In genomic region chr10:100528885-100529472, GRCh38 we compare ENCODE assay signal across 8 cellular contexts. TPM values are rescaled to one million over a fixed set of nuclear protein-coding genes. Genes with fewer than 3 reads are reported as not detected.
DNase-seq lines count a peak whose midpoint lies in the region; ATAC-seq, FAIRE-seq and TF ChIP-seq lines count a peak whose summit lies in the region.

No MANE protein-coding gene starts in this region.

- no peak for ATAC-seq in activated CD8-positive, alpha-beta memory T cell treated with anti-CD3 and anti-CD28 coated beads, Interleukin-2, amount 10 ng/mL, durations not matched to agents 7 days and 5 days
- ATAC-seq in GM19455 (IDR thresholded peaks at IDR 0.05; ENCODE audit: unreplicated experiment), result no peak

- no peaks in the 10 kb centered on the region for H3K27me3 Mint-ChIP-seq in activated CD8-positive, alpha-beta memory T cell treated with anti-CD3 and anti-CD28 coated beads, Interleukin-2, amount 10 ng/mL, durations not matched to agents 7 days and 5 days
- no peaks in the 10 kb centered on the region for H3K27me3 Mint-ChIP-seq in neural crest cell (ENCODE audit: low read depth)

- H3K27ac Mint-ChIP-seq in activated CD8-positive, alpha-beta memory T cell treated with anti-CD3 and anti-CD28 coated beads, Interleukin-2, amount 10 ng/mL, durations not matched to agents 7 days and 5 days, result peak overlapping the region; percentile 98
- H3K27ac Mint-ChIP-seq in neural crest cell (ENCODE audit: unreplicated experiment), result peak overlapping the region; percentile 100

- H3K4me3 Mint-ChIP-seq in activated CD8-positive, alpha-beta memory T cell treated with anti-CD3 and anti-CD28 coated beads, Interleukin-2, amount 10 ng/mL, durations not matched to agents 7 days and 5 days, result peak overlapping the region; percentile 85
- H3K4me3 Mint-ChIP-seq in neural crest cell, result peak overlapping the region; percentile 100

- POLR2A ChIA-PET in PC-9 (lab: Charles Lee; ENCODE audit: unreplicated experiment), result no interaction called here
- POLR2A ChIA-PET in endothelial cell of umbilical vein (lab: Charles Lee), result no interaction called here

- dilution Hi-C loops in endothelial cell of umbilical vein (cut with MboI; ENCODE audit: extremely low pct_ligation_motif_present, low sequenced_read_pairs), result no loop called here

- no TSS peak for BruUV-seq in PC-9 (replicated peaks; lab: Mats Ljungman, UMichigan)
- BruUV-seq in endothelial cell of umbilical vein (replicated peaks; lab: Mats Ljungman, UMichigan), result no TSS peak

- no peaks in the 10 kb centered on the region for H3F3A ChIP-seq in PC-9 (ENCODE audit: insufficient read depth, low read depth)

- no peaks in the 10 kb centered on the region for H3K27me3 ChIP-seq in PC-9 (ENCODE audit: insufficient read depth, low read depth)
- H3K27me3 ChIP-seq in endothelial cell of umbilical vein (ENCODE audit: control insufficient read depth in 2 of 2, insufficient read depth in 2 of 2, low read length in 2 of 2), result no peaks in the 10 kb centered on the region

- H3K4me2 ChIP-seq in PC-9 (peak overlapping the region; percentile 84), endothelial cell of umbilical vein (ENCODE audit: insufficient read depth, low read length) (peak overlapping the region; percentile 98)

- no peaks in the 10 kb centered on the region for H3K9me3 ChIP-seq in PC-9 (ENCODE audit: insufficient read depth, low read depth)
- H3K9me3 ChIP-seq in endothelial cell of umbilical vein (replicated peaks; ENCODE audit: control insufficient read depth, insufficient read depth, low read length), result no peaks in the 10 kb centered on the region

- intact Hi-C loops in PC-9 (cut with micrococcal nuclease; ENCODE audit: unreplicated experiment), result no loop called here
- intact Hi-C loops in endothelial cell of umbilical vein (cut with micrococcal nuclease), result loop anchor here (1.0 kb wide), 1 partner anchor 9 kb away; no protein-coding TSS in a partner anchor

- CTCF ChIA-PET in activated CD8-positive, alpha-beta memory T cell treated with anti-CD3 and anti-CD28 coated beads, Interleukin-2, amount 10 ng/mL, durations not matched to agents 7 days and 5 days (lab: Charles Lee), result interaction anchor here (0.7 to 3.5 kb wide), 7 partner anchors 9 to 186 kb away, joined by 3 to 32 read pairs (median 5); partner anchors contain the start of gene SCD
- CTCF ChIA-PET in PC-9 (lab: Charles Lee) (no interaction called here), endothelial cell of umbilical vein (lab: Charles Lee) (interaction anchor here (3.2 kb wide), 1 partner anchor 10 kb away, joined by 28 read pairs; the partner anchor contains the start of gene SEC31B)

- H3K4me3 ChIP-seq in PC-9 (peak overlapping the region; percentile 94), endothelial cell of umbilical vein (replicated peaks in 1 of 3; ENCODE audit: insufficient read depth in 1 of 3, low read depth in 1 of 3, low read length in 3 of 3) (peak overlapping the region; percentile 56 to 81 (median 78))

- H3K27ac ChIP-seq in PC-9 (no peak overlapping the region), endothelial cell of umbilical vein (ENCODE audit: insufficient read depth, low read depth, low read length) (peak overlapping the region; percentile 49)

- no peak for TF ChIP-seq POLR2A in endothelial cell of umbilical vein (IDR thresholded peaks at IDR 0.05; ENCODE audit: low read depth, low read length)

- FAIRE-seq in endothelial cell of umbilical vein (lab: Jason Lieb, UNC), result no peak

- H3K4me1 ChIP-seq in PC-9 (replicated peaks; ENCODE audit: insufficient read depth), result 0 out of 2 replicates have a peak, but pooled peaks cover 12% of the 10 kb centered on the region
- peaks cover 14% of the 10 kb centered on the region for H3K4me1 ChIP-seq in endothelial cell of umbilical vein (ENCODE audit: control insufficient read depth, extremely low read depth, insufficient read depth, low read length)

- H2AFZ ChIP-seq in PC-9 (peak overlapping the region; percentile 97), endothelial cell of umbilical vein (ENCODE audit: low read depth, low read length) (peak overlapping the region; percentile 99)

- H3K9ac ChIP-seq in endothelial cell of umbilical vein (replicated peaks; ENCODE audit: extremely low read depth, insufficient read depth, low read length), result peak overlapping the region; percentile 93

- peaks cover 38% of the 10 kb centered on the region for H3K4me1 Mint-ChIP-seq in activated CD8-positive, alpha-beta memory T cell treated with anti-CD3 and anti-CD28 coated beads, Interleukin-2, amount 10 ng/mL, durations not matched to agents 7 days and 5 days
- peaks cover 23% of the 10 kb centered on the region for H3K4me1 Mint-ChIP-seq in neural crest cell

- H3K9me3 Mint-ChIP-seq in activated CD8-positive, alpha-beta memory T cell treated with anti-CD3 and anti-CD28 coated beads, Interleukin-2, amount 10 ng/mL, durations not matched to agents 7 days and 5 days (ENCODE audit: low read depth), result no peaks in the 10 kb centered on the region
- H3K9me3 Mint-ChIP-seq in neural crest cell, result no peaks in the 10 kb centered on the region

- peak; percentile 44 for DNase-seq in activated CD8-positive, alpha-beta memory T cell treated with anti-CD3 and anti-CD28 coated beads, Interleukin-2, amount 10 ng/mL, durations not matched to agents 7 days and 5 days
- DNase-seq in activated CD8-positive, alpha-beta memory T cell treated with anti-CD3 and anti-CD28 coated beads for 24 hours, result no peak
- no peak for DNase-seq in PC-9
- peak; percentile 18 for DNase-seq in endothelial cell of umbilical vein (ENCODE audit: low read depth, low spot score)
- no peak for DNase-seq in neural crest cell (ENCODE audit: low read depth, low spot score)
- no peak for DNase-seq in superior temporal gyrus (ENCODE audit: extremely low spot score)
- no peak for DNase-seq in middle frontal gyrus (ENCODE audit: extremely low spot score, low spot score)

- H3K36me3 Mint-ChIP-seq in activated CD8-positive, alpha-beta memory T cell treated with anti-CD3 and anti-CD28 coated beads, Interleukin-2, amount 10 ng/mL, durations not matched to agents 7 days and 5 days, result peaks cover 33% of the 10 kb centered on the region
- H3K36me3 Mint-ChIP-seq in neural crest cell (ENCODE audit: low read depth), result peaks cover 7% of the 10 kb centered on the region

- no peaks in the 10 kb centered on the region for H3K36me3 ChIP-seq in PC-9 (ENCODE audit: low read depth)
- peaks cover 11 to 17% of the 10 kb centered on the region in 2 experiments for H3K36me3 ChIP-seq in endothelial cell of umbilical vein (ENCODE audit: control insufficient read depth in 2 of 2, extremely low read depth in 1 of 2, insufficient read depth in 2 of 2, low read length in 2 of 2)

- H3K79me2 ChIP-seq in PC-9 (ENCODE audit: low read depth), result peaks cover 20% of the 10 kb centered on the region; the same call in 1 of the 2 replicates
- peaks cover 21% of the 10 kb centered on the region for H3K79me2 ChIP-seq in endothelial cell of umbilical vein (ENCODE audit: control insufficient read depth, insufficient read depth, low read length)

- no peaks in the 10 kb centered on the region for H3K9me2 ChIP-seq in PC-9 (ENCODE audit: insufficient read depth)

- TF ChIP-seq CTCF in PC-9 (conservative IDR thresholded peaks at IDR 0.05), result no peak
- no peak for TF ChIP-seq CTCF in endothelial cell of umbilical vein (IDR thresholded peaks at IDR 0.05; ENCODE audit: extremely low read depth in 1 of 2, insufficient read depth in 1 of 2, low read depth in 1 of 2, low read length in 2 of 2)
- no peak for TF ChIP-seq CTCF in neural crest cell (conservative IDR thresholded peaks at IDR 0.05)

- H4K20me1 ChIP-seq in PC-9 (ENCODE audit: insufficient read depth) (no peaks in the 10 kb centered on the region), endothelial cell of umbilical vein (replicated peaks; ENCODE audit: control insufficient read depth, extremely low read depth, insufficient read depth, low read length) (no peaks in the 10 kb centered on the region)

- H3K9me1 ChIP-seq in endothelial cell of umbilical vein (replicated peaks; ENCODE audit: control insufficient read depth, extremely low read depth, insufficient read depth, low read length), result no peaks in the 10 kb centered on the region

RNA-seq across cellular contexts. Expression of gene NDUFB8, which starts 0.7 kb away (rescaled TPM):
- total RNA-seq in activated CD8-positive, alpha-beta memory T cell treated with anti-CD3 and anti-CD28 coated beads, Interleukin-2, amount 10 ng/mL, durations not matched to agents 7 days and 5 days, result 100 to 1,000 TPM; 268 to 300 TPM
- 85.7 and 86.0 TPM in 2 replicates for total RNA-seq in PC-9 (2021)
- 193 and 202 TPM in 2 replicates for total RNA-seq in endothelial cell of umbilical vein
- 516 and 526 TPM in 2 replicates for polyA plus RNA-seq in endothelial cell of umbilical vein
- 320 and 328 TPM in 2 replicates for polyA plus RNA-seq in endothelial cell of umbilical vein (2011; cell fraction: cytosol; rRNA removed)
- polyA plus RNA-seq in endothelial cell of umbilical vein (2011; cell fraction: nucleus; rRNA removed), result 118 and 126 TPM in 2 replicates
- 264 and 270 TPM in 2 replicates for polyA plus RNA-seq in endothelial cell of umbilical vein (2012)
- polyA minus RNA-seq in endothelial cell of umbilical vein, result 170 and 194 TPM in 2 replicates
- polyA minus RNA-seq in endothelial cell of umbilical vein (2011; cell fraction: cytosol; rRNA and poly(A)+ RNA removed), result 83.7 TPM
- 51.3 and 51.4 TPM in 2 replicates for polyA minus RNA-seq in endothelial cell of umbilical vein (2011; cell fraction: nucleus; rRNA and poly(A)+ RNA removed)
- total RNA-seq in neural crest cell, result 200 and 235 TPM in 2 replicates

RNA-seq across cellular contexts. Expression of gene HIF1AN, which starts 6.8 kb away (rescaled TPM):
- 10 to 100 TPM; 49.2 to 53.6 TPM for total RNA-seq in activated CD8-positive, alpha-beta memory T cell treated with anti-CD3 and anti-CD28 coated beads, Interleukin-2, amount 10 ng/mL, durations not matched to agents 7 days and 5 days
- total RNA-seq in PC-9 (2021) (37.5 and 42.0 TPM in 2 replicates), endothelial cell of umbilical vein (33.8 and 34.0 TPM in 2 replicates), neural crest cell (55.7 and 62.9 TPM in 2 replicates)
- 7.3 and 7.6 TPM in 2 replicates for polyA plus RNA-seq in endothelial cell of umbilical vein
- 4.7 and 5.1 TPM in 2 replicates for polyA plus RNA-seq in endothelial cell of umbilical vein (2011; cell fraction: cytosol; rRNA removed)
- 14.5 and 16.5 TPM in 2 replicates for polyA plus RNA-seq in endothelial cell of umbilical vein (2011; cell fraction: nucleus; rRNA removed)
- polyA plus RNA-seq in endothelial cell of umbilical vein (2012), result 24.3 and 27.7 TPM in 2 replicates
- polyA minus RNA-seq in endothelial cell of umbilical vein, result 25.2 and 28.4 TPM in 2 replicates
- 6.7 TPM for polyA minus RNA-seq in endothelial cell of umbilical vein (2011; cell fraction: cytosol; rRNA and poly(A)+ RNA removed)
- 11.5 and 21.9 TPM in 2 replicates for polyA minus RNA-seq in endothelial cell of umbilical vein (2011; cell fraction: nucleus; rRNA and poly(A)+ RNA removed)

RNA-seq across cellular contexts. Expression of gene SEC31B, which starts 9.3 kb away (rescaled TPM):
- total RNA-seq in activated CD8-positive, alpha-beta memory T cell treated with anti-CD3 and anti-CD28 coated beads, Interleukin-2, amount 10 ng/mL, durations not matched to agents 7 days and 5 days, result 100 to 1,000 TPM in 1 of 2 experiments, 10 to 100 TPM in 1; 42.9 to 120 TPM
- total RNA-seq in PC-9 (2021) (7.4 and 9.2 TPM in 2 replicates), endothelial cell of umbilical vein (11.1 and 12.5 TPM in 2 replicates), neural crest cell (18.1 and 18.7 TPM in 2 replicates)
- 13.3 and 14.4 TPM in 2 replicates for polyA plus RNA-seq in endothelial cell of umbilical vein
- 1.2 and 2.7 TPM in 2 replicates for polyA plus RNA-seq in endothelial cell of umbilical vein (2011; cell fraction: cytosol; rRNA removed)
- 152 and 174 TPM in 2 replicates for polyA plus RNA-seq in endothelial cell of umbilical vein (2011; cell fraction: nucleus; rRNA removed)
- 7.1 and 8.2 TPM in 2 replicates for polyA plus RNA-seq in endothelial cell of umbilical vein (2012)
- polyA minus RNA-seq in endothelial cell of umbilical vein, result 16.6 TPM in 2 replicates
- polyA minus RNA-seq in endothelial cell of umbilical vein (2011; cell fraction: cytosol; rRNA and poly(A)+ RNA removed), result 0.72 TPM
- 19.3 and 25.6 TPM in 2 replicates for polyA minus RNA-seq in endothelial cell of umbilical vein (2011; cell fraction: nucleus; rRNA and poly(A)+ RNA removed)

Comparison
In these comparisons a context has a peak if more than half of its experiments do, and no peak if none do; other contexts are left out.
1. DNase-seq: peak in activated CD8-positive, alpha-beta memory T cell treated with anti-CD3 and anti-CD28 coated beads, Interleukin-2, amount 10 ng/mL, durations not matched to agents 7 days and 5 days (single experiment) and endothelial cell of umbilical vein (single experiment); none in activated CD8-positive, alpha-beta memory T cell treated with anti-CD3 and anti-CD28 coated beads for 24 hours (single experiment), PC-9 (0 of 2), neural crest cell (single experiment), superior temporal gyrus (single experiment) and middle frontal gyrus (single experiment).